20 cellular contexts compared by ENCODE assay signal in the genomic region with DNA sequence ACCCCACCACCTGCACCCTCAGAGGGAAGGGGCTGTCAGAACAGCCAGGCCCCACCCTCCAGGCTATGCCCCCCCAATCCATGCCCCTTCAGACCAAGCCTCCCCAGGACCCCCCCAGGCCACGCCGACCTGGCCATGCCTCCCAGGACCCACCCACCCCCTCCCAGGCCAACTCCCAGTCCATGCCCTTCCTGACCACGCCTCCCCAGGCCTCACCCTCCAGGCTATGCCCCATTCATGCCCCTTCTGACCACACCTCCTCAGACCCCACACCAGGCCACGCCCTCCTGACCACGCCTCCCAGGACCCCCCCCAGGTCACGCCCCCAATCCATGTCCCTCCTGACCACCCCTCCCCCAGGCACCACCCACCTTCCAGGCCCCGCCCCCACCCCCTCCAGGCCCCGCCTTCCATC. TPM values are rescaled to one million over a fixed set of nuclear protein-coding genes. Genes with fewer than 3 reads are reported as not detected.
DNase-seq lines count a peak whose midpoint lies in the region; ATAC-seq and TF ChIP-seq lines count a peak whose summit lies in the region.
"Had no signal": no experiment of that assay in that cellular context is flagged by ENCODE, and none has a peak within 500 bp of the region (broad histone marks: within the 10 kb centered on the region; RNA-seq: fewer than 3 reads in every experiment).

No MANE protein-coding gene starts in this region.

- H3F3A ChIP-seq in GM23338 (replicated peaks; ENCODE audit: low read depth) = no peaks in the 10 kb centered on the region

- H3K4me1 ChIP-seq in BE2C = no peaks in the 10 kb centered on the region
- no peaks in the 10 kb centered on the region for H3K4me1 ChIP-seq in GM23338 (ENCODE audit: insufficient read depth)

- POLR2A ChIA-PET in WTC11 (lab: Charles Lee) = no interaction called here

- no peaks in the 10 kb centered on the region; the same call in none of the 2 replicates for H4K20me1 ChIP-seq in GM23338 (replicated peaks; ENCODE audit: insufficient read depth)

- H3K4me3 Mint-ChIP-seq in GM23338 (no peak overlapping the region), WTC11 (no peak overlapping the region)
- H3K4me3 Mint-ChIP-seq: CD14-positive monocyte; natural killer cell treated with Interleukin-12 subunit alpha and Interleukin-12 subunit beta and Interleukin-15 and Interleukin-18, amount 100 ng/mL, for 72 hours had no signal

- H3K9me3 ChIP-seq in BE2C = no peaks in the 10 kb centered on the region
- H3K9me3 ChIP-seq: stomach, transverse colon had no signal

- CTCF ChIA-PET in WTC11 (lab: Charles Lee) = no interaction called here

- H3K27me3 Mint-ChIP-seq in GM23338 (ENCODE audit: insufficient read depth, low read depth, poor library complexity) = peaks cover 6% of the 10 kb centered on the region
- H3K27me3 Mint-ChIP-seq in WTC11 (ENCODE audit: low read depth) = no peaks in the 10 kb centered on the region
- H3K27me3 Mint-ChIP-seq: natural killer cell treated with Interleukin-12 subunit alpha and Interleukin-12 subunit beta and Interleukin-15 and Interleukin-18, amount 100 ng/mL, for 72 hours had no signal

- intact Hi-C loops in posterior vena cava (cut with DNase I) = loop anchor here in 1 of 2 donors (5.0 kb wide), 1 partner anchor 227 kb away; a partner anchor contains a TSS

- H2AFZ ChIP-seq in GM23338 = no peak overlapping the region
- H2AFZ ChIP-seq: GM23248 had no signal

- no peaks in the 10 kb centered on the region for H3K27me3 ChIP-seq in BE2C
- no peaks in the 10 kb centered on the region for H3K27me3 ChIP-seq in GM23338 (ENCODE audit: insufficient read depth)
- H3K27me3 ChIP-seq: stomach, transverse colon had no signal

- H3K4me1 Mint-ChIP-seq in GM23338 = no peaks in the 10 kb centered on the region; the same call in 2 of the 3 replicates
- no peaks in the 10 kb centered on the region for H3K4me1 Mint-ChIP-seq in WTC11
- H3K4me1 Mint-ChIP-seq: CD14-positive monocyte had no signal

- no peak overlapping the region for H3K27ac Mint-ChIP-seq in GM23338
- H3K27ac Mint-ChIP-seq in WTC11 = no peak overlapping the region
- H3K27ac Mint-ChIP-seq: CD14-positive monocyte; natural killer cell treated with Interleukin-12 subunit alpha and Interleukin-12 subunit beta and Interleukin-15 and Interleukin-18, amount 100 ng/mL, for 72 hours had no signal

- no peak overlapping the region for H3K4me2 ChIP-seq in GM23338

- H3K27ac ChIP-seq in GM23338 (ENCODE audit: low read depth) = no peak overlapping the region
- H3K27ac ChIP-seq: GM23248, transverse colon had no signal

- no peaks in the 10 kb centered on the region for H3K9me2 ChIP-seq in GM23338 (ENCODE audit: insufficient read depth)

- H3K79me2 ChIP-seq in GM23338 (replicated peaks; ENCODE audit: insufficient read depth) = no peaks in the 10 kb centered on the region

- peaks cover 22% of the 10 kb centered on the region for H3K36me3 Mint-ChIP-seq in GM23338 (ENCODE audit: low read depth)
- peaks cover 15% of the 10 kb centered on the region for H3K36me3 Mint-ChIP-seq in WTC11

- no peak for TF ChIP-seq CTCF in BE2C (IDR thresholded peaks at IDR 0.05; ENCODE audit: low read depth, low read length)
- TF ChIP-seq CTCF in GM23338 (conservative IDR thresholded peaks at IDR 0.05; ENCODE audit: low read depth in 2 of 2) = no peak
- TF ChIP-seq CTCF in WTC11 (IDR thresholded peaks at IDR 0.05) = no peak

- H3K9me3 Mint-ChIP-seq in GM23338 = no peaks in the 10 kb centered on the region
- no peaks in the 10 kb centered on the region for H3K9me3 Mint-ChIP-seq in WTC11
- H3K9me3 Mint-ChIP-seq: natural killer cell treated with Interleukin-12 subunit alpha and Interleukin-12 subunit beta and Interleukin-15 and Interleukin-18, amount 100 ng/mL, for 72 hours had no signal

- DNase-seq in BE2C (peak; percentile 17), GM23338 (ENCODE audit: low spot score) (peak; percentile 65), WTC11 (ENCODE audit: low spot score) (peak; percentile 68), posterior vena cava (ENCODE audit: low spot score) (peak; percentile 50), SKM-1 treated with dmso at 0.1 percent for 144 hours (lab: John Stamatoyannopoulos, UW; ENCODE audit: unreplicated experiment) (no peak), NCI-H1436 treated with DMSO at 0.1 percent for 48 hours (lab: John Stamatoyannopoulos, UW) (no peak)
- DNase-seq: activated CD4-positive, alpha-beta T cell treated with anti-CD3 and anti-CD28 coated beads for 48 hours; activated T-cell treated with anti-CD3 and anti-CD28 coated beads, Interleukin-2, amount 50 U/mL, for 48 hours; cerebellar nuclear complex; GM23248; NCI-H2029 treated with DMSO at 0.1 percent for 48 hours; NCI-H2227 treated with DMSO at 0.1 percent for 48 hours; small intestine; stomach; T-helper 2 cell; transverse colon had no signal

- no peak overlapping the region for H3K4me3 ChIP-seq in BE2C (ENCODE audit: low read depth, low read length)
- H3K4me3 ChIP-seq in GM23338 = no peak overlapping the region
- H3K4me3 ChIP-seq: GM23248, lung, stomach, transverse colon had no signal

- peaks cover 24% of the 10 kb centered on the region for H3K36me3 ChIP-seq in BE2C
- no peaks in the 10 kb centered on the region for H3K36me3 ChIP-seq in GM23338 (ENCODE audit: insufficient read depth)
- H3K36me3 ChIP-seq: transverse colon had no signal

- ATAC-seq in GM23338 (peak; percentile 30), WTC11 (peak; percentile 59), GM19395 (IDR thresholded peaks at IDR 0.05; ENCODE audit: unreplicated experiment) (no peak)
- ATAC-seq: natural killer cell treated with Interleukin-12 subunit alpha and Interleukin-12 subunit beta and Interleukin-15 and Interleukin-18, amount 100 ng/mL, for 72 hours had no signal

TF ChIP-seq in GM23338, 12 proteins besides CTCF, POLR2A, EP300 and RAD21 (continues in another document):
- TF ChIP-seq NANOG (IDR thresholded peaks at IDR 0.05; ENCODE audit: borderline replicate concordance) (no peak), STAT1 (IDR thresholded peaks at IDR 0.05; ENCODE audit: unreplicated experiment) (no peak)

TF ChIP-seq in WTC11, 78 proteins besides CTCF, POLR2A, EP300 and RAD21:
- TF ChIP-seq ZBTB21 (CRISPR knock-in tag; IDR thresholded peaks at IDR 0.05; ENCODE audit: borderline replicate concordance) = no peak
- no peak for TF ChIP-seq PRRX2 (CRISPR knock-in tag; IDR thresholded peaks at IDR 0.05)
- no peak for TF ChIP-seq NR3C1 (CRISPR knock-in tag; conservative IDR thresholded peaks at IDR 0.05; ENCODE audit: low read depth)
- TF ChIP-seq, protein P1, sequence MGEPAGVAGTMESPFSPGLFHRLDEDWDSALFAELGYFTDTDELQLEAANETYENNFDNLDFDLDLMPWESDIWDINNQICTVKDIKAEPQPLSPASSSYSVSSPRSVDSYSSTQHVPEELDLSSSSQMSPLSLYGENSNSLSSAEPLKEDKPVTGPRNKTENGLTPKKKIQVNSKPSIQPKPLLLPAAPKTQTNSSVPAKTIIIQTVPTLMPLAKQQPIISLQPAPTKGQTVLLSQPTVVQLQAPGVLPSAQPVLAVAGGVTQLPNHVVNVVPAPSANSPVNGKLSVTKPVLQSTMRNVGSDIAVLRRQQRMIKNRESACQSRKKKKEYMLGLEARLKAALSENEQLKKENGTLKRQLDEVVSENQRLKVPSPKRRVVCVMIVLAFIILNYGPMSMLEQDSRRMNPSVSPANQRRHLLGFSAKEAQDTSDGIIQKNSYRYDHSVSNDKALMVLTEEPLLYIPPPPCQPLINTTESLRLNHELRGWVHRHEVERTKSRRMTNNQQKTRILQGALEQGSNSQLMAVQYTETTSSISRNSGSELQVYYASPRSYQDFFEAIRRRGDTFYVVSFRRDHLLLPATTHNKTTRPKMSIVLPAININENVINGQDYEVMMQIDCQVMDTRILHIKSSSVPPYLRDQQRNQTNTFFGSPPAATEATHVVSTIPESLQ (CRISPR knock-in tag; IDR thresholded peaks at IDR 0.05) = no peak
TF ChIP-seq in WTC11: peak in this region for 0.

RNA-seq across cellular contexts. Expression of a gene that starts 27.6 kb away (rescaled TPM):
- polyA plus RNA-seq in BE2C (2012; ENCODE audit: insufficient read depth, insufficient read length, low read depth) = 7.5 TPM
- 1.4 and 1.8 TPM in 2 replicates for total RNA-seq in GM23338 (2014; rRNA removed; shearing (Covaris generic))
- polyA plus RNA-seq in GM23338 (2016; fragmentation: Nextera tagmentation; extraction: Ambion mirVana) = 0.38 and 0.48 TPM in 2 replicates
- 1.8 to 2.1 TPM (median 1.8 TPM) in 3 replicates for total RNA-seq in WTC11 (2021)
- total RNA-seq in posterior vena cava = 10 to 100 TPM in 1 of 2 donors, 1 to 10 TPM in 1; 9.8 to 10.8 TPM
- total RNA-seq: GM23248 had no signal
- polyA plus RNA-seq: GM23248 had no signal

RNA-seq across cellular contexts. Expression of a gene that starts 53.4 kb away (rescaled TPM):
- 5.6 TPM for polyA plus RNA-seq in BE2C (2012; ENCODE audit: insufficient read depth, insufficient read length, low read depth)
- 23.1 and 27.1 TPM in 2 replicates for total RNA-seq in GM23338 (2014; rRNA removed; shearing (Covaris generic))
- 12.5 and 15.5 TPM in 2 replicates for polyA plus RNA-seq in GM23338 (2016; fragmentation: Nextera tagmentation; extraction: Ambion mirVana)
- total RNA-seq in WTC11 (2021) (26.6 to 29.9 TPM (median 29.2 TPM) in 3 replicates), posterior vena cava (1 to 10 TPM; 1.9 to 2.4 TPM)

Comparison
In these comparisons a context has a peak if more than half of its experiments do, and no peak if none do; other contexts are left out.
1. DNase-seq: peak in BE2C (single experiment), GM23338 (single experiment), WTC11 (single experiment) and posterior vena cava (single experiment); none in SKM-1 treated with dmso at 0.1 percent for 144 hours (single experiment) and NCI-H1436 treated with DMSO at 0.1 percent for 48 hours (single experiment).